In the genomic region with DNA sequence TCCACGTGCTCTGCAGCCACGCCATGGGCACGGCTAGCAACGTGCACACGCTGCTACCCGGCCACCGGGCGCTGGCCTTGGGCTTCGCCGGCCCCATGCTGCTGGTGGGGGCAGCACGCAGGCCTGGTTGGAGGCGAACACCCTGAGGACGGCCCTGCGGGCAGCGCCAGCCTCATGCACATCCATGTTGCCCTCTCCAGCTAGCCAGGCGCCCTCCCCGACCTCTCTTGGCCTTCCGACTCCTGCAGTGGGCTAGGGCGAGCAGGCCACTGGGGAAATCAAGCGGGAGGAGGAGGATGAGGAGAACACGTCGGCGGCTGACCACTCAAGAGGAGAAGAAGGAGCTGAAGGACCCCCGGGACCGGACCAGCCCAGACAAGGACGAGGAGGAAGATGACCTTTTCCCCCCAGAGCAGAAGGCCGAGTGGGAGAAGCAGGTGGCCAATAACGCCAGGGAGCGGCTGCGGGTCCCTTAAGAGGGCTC, we compare ENCODE assay signal across 16 cellular contexts.
DNase-seq lines count a peak whose midpoint lies in the region; ATAC-seq and TF ChIP-seq lines count a peak whose summit lies in the region.
"Had no signal": no experiment of that assay in that cellular context is flagged by ENCODE, and none has a peak within 500 bp of the region (broad histone marks: within the 10 kb centered on the region; RNA-seq: fewer than 3 reads in every experiment).

No MANE protein-coding gene starts in this region.

- H3K4me1 ChIP-seq in SK-N-SH (ENCODE audit: control insufficient read depth in 1 of 2, insufficient read depth in 2 of 2, low read depth in 1 of 2, low read length in 1 of 2) (no peaks in the 10 kb centered on the region), GM23248 (ENCODE audit: insufficient read depth) (no peaks in the 10 kb centered on the region)

- H4K20me1 ChIP-seq in SK-N-SH (ENCODE audit: insufficient read depth) (no peaks in the 10 kb centered on the region), GM23248 (ENCODE audit: insufficient read depth) (no peaks in the 10 kb centered on the region)

- H3K4me3 ChIP-seq in SK-N-SH (ENCODE audit: low read depth in 2 of 2, low read length in 1 of 2) (no peak overlapping the region), GM23248 (no peak overlapping the region)

- H3K9me3 Mint-ChIP-seq in stimulated activated naive CD8-positive, alpha-beta T cell treated with anti-CD3 and anti-CD28 coated beads, Interleukin-15, amount 100 ng/mL, for 72 hours: peaks cover 0 to 15% of the 10 kb centered on the region in 2 donors
- peaks cover 4% of the 10 kb centered on the region for H3K9me3 Mint-ChIP-seq in osteocyte (ENCODE audit: unreplicated experiment)

- H3K79me2 ChIP-seq in SK-N-SH (ENCODE audit: insufficient read depth) (no peaks in the 10 kb centered on the region), GM23248 (ENCODE audit: insufficient read depth) (no peaks in the 10 kb centered on the region)

- no peak for ATAC-seq in SK-N-SH treated with all-trans-retinoic acid at 6 μM for 48 hours
- ATAC-seq in stimulated activated naive CD8-positive, alpha-beta T cell treated with anti-CD3 and anti-CD28 coated beads, Interleukin-15, amount 100 ng/mL, for 72 hours: peak; percentile 20
- no peak for ATAC-seq in stimulated activated naive CD8-positive, alpha-beta T cell treated with anti-CD3 and anti-CD28 coated beads, Interleukin-15, Interleukin-2, amounts not matched to agents 100 U/mL and 50 U/mL, for 24 hours
- no peak for ATAC-seq in HG02571 (IDR thresholded peaks at IDR 0.05; ENCODE audit: unreplicated experiment)
- ATAC-seq: PC-3 had no signal

- H3K4me2 ChIP-seq in SK-N-SH (no peak overlapping the region), GM23248 (ENCODE audit: unreplicated experiment) (no peak overlapping the region)

- H3K9me3 ChIP-seq in SK-N-SH (no peaks in the 10 kb centered on the region), GM23248 (ENCODE audit: low read depth) (no peaks in the 10 kb centered on the region)

- H3F3A ChIP-seq in SK-N-SH (replicated peaks; ENCODE audit: insufficient read depth): peaks cover 6% of the 10 kb centered on the region
- H3F3A ChIP-seq in GM23248 (ENCODE audit: insufficient read depth): no peaks in the 10 kb centered on the region

- no peak for TF ChIP-seq RAD21 in SK-N-SH (IDR thresholded peaks at IDR 0.05; ENCODE audit: low read length)

- TF ChIP-seq CTCF in SK-N-SH (IDR thresholded peaks at IDR 0.05): no peak
- no peak for TF ChIP-seq CTCF in osteocyte (IDR thresholded peaks at IDR 0.05)

- peaks cover 23% of the 10 kb centered on the region for H3K36me3 Mint-ChIP-seq in osteocyte (ENCODE audit: unreplicated experiment)

- no peaks in the 10 kb centered on the region for H3K27me3 Mint-ChIP-seq in stimulated activated naive CD8-positive, alpha-beta T cell treated with anti-CD3 and anti-CD28 coated beads, Interleukin-15, amount 100 ng/mL, for 72 hours
- no peaks in the 10 kb centered on the region for H3K27me3 Mint-ChIP-seq in osteocyte (ENCODE audit: unreplicated experiment)
- H3K27me3 Mint-ChIP-seq: B cell had no signal

- TF ChIP-seq EP300 in SK-N-SH (IDR thresholded peaks at IDR 0.05; ENCODE audit: borderline replicate concordance in 1 of 2, low read depth in 1 of 2, low read length in 1 of 2): no peak

- H3K4me3 Mint-ChIP-seq in stimulated activated naive CD8-positive, alpha-beta T cell treated with anti-CD3 and anti-CD28 coated beads, Interleukin-15, amount 100 ng/mL, for 72 hours: no peak overlapping the region
- no peak overlapping the region for H3K4me3 Mint-ChIP-seq in osteocyte (ENCODE audit: unreplicated experiment)
- H3K4me3 Mint-ChIP-seq: B cell had no signal

- WGBS in SK-N-SH (ENCODE audit: low lambda C conversion rate): 96% methylated on average over 22 of the region's 30 CpGs
- 97% methylated on average over 29 to 30 of the region's 30 CpGs for whole genome bisulfite sequencing in GM23248 (ENCODE audit: low coverage in 1 of 2, low lambda C conversion rate in 2 of 2, missing lambda C conversion rate in 2 of 2), 2 experiments

- DNase-seq in SK-N-SH (peak; percentile 8), osteocyte (ENCODE audit: extremely low spot score, unreplicated experiment) (peak; percentile 83), GM23248 (no peak)
- DNase-seq in stimulated activated naive CD8-positive, alpha-beta T cell treated with anti-CD3 and anti-CD28 coated beads, Interleukin-15, amount 100 ng/mL, for 72 hours: no peak
- DNase-seq in stimulated activated naive CD8-positive, alpha-beta T cell treated with anti-CD3 and anti-CD28 coated beads, Interleukin-15, Interleukin-2, amounts not matched to agents 100 U/mL and 50 U/mL, for 24 hours: no peak
- DNase-seq in activated CD4-positive, CD25-positive, alpha-beta regulatory T cell (lab: John Stamatoyannopoulos, UW): no peak
- DNase-seq: NCI-H1417, NCI-H2029, NCI-H345, NCI-H524 treated with DMSO at 0.1 percent for 48 hours, PC-3, RPMI8226 had no signal

- H3K9me2 ChIP-seq in SK-N-SH (no peaks in the 10 kb centered on the region), GM23248 (ENCODE audit: insufficient read depth) (no peaks in the 10 kb centered on the region)

- H2AFZ ChIP-seq in SK-N-SH (ENCODE audit: low read depth): no peak overlapping the region
- no peak overlapping the region for H2AFZ ChIP-seq in GM23248

- H3K27ac ChIP-seq in SK-N-SH (ENCODE audit: low read depth in 2 of 2, low read length in 1 of 2) (no peak overlapping the region), GM23248 (no peak overlapping the region)
- H3K27ac ChIP-seq: 22Rv1 had no signal

- no peaks in the 10 kb centered on the region for H3K27me3 ChIP-seq in SK-N-SH (ENCODE audit: insufficient read depth)
- H3K27me3 ChIP-seq in GM23248 (replicated peaks; ENCODE audit: insufficient read depth): no peaks in the 10 kb centered on the region

- peak overlapping the region in 1 of 2 donors; percentile 61 for H3K27ac Mint-ChIP-seq in stimulated activated naive CD8-positive, alpha-beta T cell treated with anti-CD3 and anti-CD28 coated beads, Interleukin-15, amount 100 ng/mL, for 72 hours
- no peak overlapping the region for H3K27ac Mint-ChIP-seq in osteocyte (ENCODE audit: unreplicated experiment)
- H3K27ac Mint-ChIP-seq: B cell had no signal

- no peaks in the 10 kb centered on the region for H3K4me1 Mint-ChIP-seq in stimulated activated naive CD8-positive, alpha-beta T cell treated with anti-CD3 and anti-CD28 coated beads, Interleukin-15, amount 100 ng/mL, for 72 hours
- no peaks in the 10 kb centered on the region for H3K4me1 Mint-ChIP-seq in osteocyte (ENCODE audit: unreplicated experiment)
- H3K4me1 Mint-ChIP-seq: B cell had no signal

- POLR2A ChIA-PET in SK-N-SH (lab: Yijun Ruan, JAX): no interaction called here

- H3K9ac ChIP-seq in SK-N-SH (no peak overlapping the region), GM23248 (no peak overlapping the region)

- CTCF ChIA-PET in SK-N-SH (lab: Yijun Ruan, JAX): no interaction called here

- peaks cover 0 to 10% of the 10 kb centered on the region in 2 experiments for H3K36me3 ChIP-seq in SK-N-SH (replicated peaks in 1 of 2; ENCODE audit: control insufficient read depth in 1 of 2, insufficient read depth in 2 of 2, low read length in 1 of 2)
- peaks cover 7% of the 10 kb centered on the region; the same call in 1 of the 2 replicates for H3K36me3 ChIP-seq in GM23248 (ENCODE audit: low read depth)

- in situ Hi-C loops in GM23248 (cut with MboI): no loop called here

TF ChIP-seq in SK-N-SH, 30 proteins besides CTCF, POLR2A, EP300 and RAD21:
- TF ChIP-seq FOSL2 (IDR thresholded peaks at IDR 0.05; ENCODE audit: borderline replicate concordance, low read depth): no peak

TF ChIP-seq in SK-N-SH treated with all-trans-retinoic acid at 6 μM for 48 hours, 23 proteins besides CTCF, POLR2A, EP300 and RAD21:
- TF ChIP-seq, protein P1, sequence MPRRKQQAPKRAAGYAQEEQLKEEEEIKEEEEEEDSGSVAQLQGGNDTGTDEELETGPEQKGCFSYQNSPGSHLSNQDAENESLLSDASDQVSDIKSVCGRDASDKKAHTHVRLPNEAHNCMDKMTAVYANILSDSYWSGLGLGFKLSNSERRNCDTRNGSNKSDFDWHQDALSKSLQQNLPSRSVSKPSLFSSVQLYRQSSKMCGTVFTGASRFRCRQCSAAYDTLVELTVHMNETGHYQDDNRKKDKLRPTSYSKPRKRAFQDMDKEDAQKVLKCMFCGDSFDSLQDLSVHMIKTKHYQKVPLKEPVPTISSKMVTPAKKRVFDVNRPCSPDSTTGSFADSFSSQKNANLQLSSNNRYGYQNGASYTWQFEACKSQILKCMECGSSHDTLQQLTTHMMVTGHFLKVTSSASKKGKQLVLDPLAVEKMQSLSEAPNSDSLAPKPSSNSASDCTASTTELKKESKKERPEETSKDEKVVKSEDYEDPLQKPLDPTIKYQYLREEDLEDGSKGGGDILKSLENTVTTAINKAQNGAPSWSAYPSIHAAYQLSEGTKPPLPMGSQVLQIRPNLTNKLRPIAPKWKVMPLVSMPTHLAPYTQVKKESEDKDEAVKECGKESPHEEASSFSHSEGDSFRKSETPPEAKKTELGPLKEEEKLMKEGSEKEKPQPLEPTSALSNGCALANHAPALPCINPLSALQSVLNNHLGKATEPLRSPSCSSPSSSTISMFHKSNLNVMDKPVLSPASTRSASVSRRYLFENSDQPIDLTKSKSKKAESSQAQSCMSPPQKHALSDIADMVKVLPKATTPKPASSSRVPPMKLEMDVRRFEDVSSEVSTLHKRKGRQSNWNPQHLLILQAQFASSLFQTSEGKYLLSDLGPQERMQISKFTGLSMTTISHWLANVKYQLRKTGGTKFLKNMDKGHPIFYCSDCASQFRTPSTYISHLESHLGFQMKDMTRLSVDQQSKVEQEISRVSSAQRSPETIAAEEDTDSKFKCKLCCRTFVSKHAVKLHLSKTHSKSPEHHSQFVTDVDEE (CRISPR knock-in tag; IDR thresholded peaks at IDR 0.05): no peak
- TF ChIP-seq RARB (CRISPR knock-in tag; IDR thresholded peaks at IDR 0.05): no peak
- TF ChIP-seq TCF4 (CRISPR knock-in tag; IDR thresholded peaks at IDR 0.05; ENCODE audit: borderline replicate concordance): no peak
- TF ChIP-seq ZNF70 (CRISPR knock-in tag; IDR thresholded peaks at IDR 0.05): no peak
- no peak for TF ChIP-seq ZFP3 (CRISPR knock-in tag; IDR thresholded peaks at IDR 0.05)
- TF ChIP-seq ZNF565 (CRISPR knock-in tag; conservative IDR thresholded peaks at IDR 0.05; ENCODE audit: low read depth): no peak
- no peak for TF ChIP-seq SNAI2 (CRISPR knock-in tag; IDR thresholded peaks at IDR 0.05)
- no peak for TF ChIP-seq TOX (CRISPR knock-in tag; IDR thresholded peaks at IDR 0.05; ENCODE audit: borderline replicate concordance)
- no peak for TF ChIP-seq ZFP30 (CRISPR knock-in tag; IDR thresholded peaks at IDR 0.05)

Comparison
In these comparisons a context has a peak if more than half of its experiments do, and no peak if none do; other contexts are left out.
1. DNase-seq: peak in SK-N-SH (single experiment) and osteocyte (single experiment); none in stimulated activated naive CD8-positive, alpha-beta T cell treated with anti-CD3 and anti-CD28 coated beads, Interleukin-15, amount 100 ng/mL, for 72 hours (0 of 2), stimulated activated naive CD8-positive, alpha-beta T cell treated with anti-CD3 and anti-CD28 coated beads, Interleukin-15, Interleukin-2, amounts not matched to agents 100 U/mL and 50 U/mL, for 24 hours (single experiment), activated CD4-positive, CD25-positive, alpha-beta regulatory T cell (0 of 4) and GM23248 (single experiment).